1 cellular context compared by ENCODE assay signal in genomic region chr20:3628502-3629314, GRCh38.
TF ChIP-seq lines count a peak whose summit lies in the region.

No MANE protein-coding gene starts in this region.

TF ChIP-seq in HepG2, 621 proteins besides CTCF, POLR2A, EP300 and RAD21 (continued from another document and continues in another):
- TF ChIP-seq ZBED4 (CRISPR knock-in tag; IDR thresholded peaks at IDR 0.05; ENCODE audit: borderline replicate concordance) = peak; percentile 37; the same call in 1 of the 2 replicates
- peak; percentile 72; the same call in 1 of the 2 replicates for TF ChIP-seq RCOR2 (CRISPR knock-in tag; IDR thresholded peaks at IDR 0.05)
- TF ChIP-seq GABPA (IDR thresholded peaks at IDR 0.05; ENCODE audit: low read depth, low read length) = no peak
- TF ChIP-seq GABPA (CRISPR knock-in tag; IDR thresholded peaks at IDR 0.05; ENCODE audit: low read depth) = peak; percentile 57; the same call in 1 of the 2 replicates
- TF ChIP-seq RXRA (CRISPR knock-in tag; IDR thresholded peaks at IDR 0.05) = peak; percentile 94
- TF ChIP-seq ZBTB49 (CRISPR knock-in tag; IDR thresholded peaks at IDR 0.05; ENCODE audit: borderline replicate concordance) = no peak
- no peak for TF ChIP-seq THYN1 (CRISPR knock-in tag; IDR thresholded peaks at IDR 0.05; ENCODE audit: borderline replicate concordance, low read depth)
- no peak for TF ChIP-seq HOXA9 (CRISPR knock-in tag; IDR thresholded peaks at IDR 0.05; ENCODE audit: borderline replicate concordance)
- TF ChIP-seq ZHX2 (IDR thresholded peaks at IDR 0.05; ENCODE audit: low read depth) = peak; percentile 65; the same call in 1 of the 2 replicates
- no peak for TF ChIP-seq ZHX2 (CRISPR knock-in tag; IDR thresholded peaks at IDR 0.05; ENCODE audit: borderline replicate concordance)
- TF ChIP-seq ZC3H13 (CRISPR knock-in tag; IDR thresholded peaks at IDR 0.05) = 0 out of 2 replicates have a peak, but pooled peaks have one; percentile 74
- peak; percentile 49 for TF ChIP-seq NFYB (CRISPR knock-in tag; IDR thresholded peaks at IDR 0.05)
- TF ChIP-seq ZNF281 (CRISPR knock-in tag; IDR thresholded peaks at IDR 0.05; ENCODE audit: borderline replicate concordance) = peak; percentile 15; the same call in 1 of the 2 replicates
- TF ChIP-seq FOXC1 (CRISPR knock-in tag; IDR thresholded peaks at IDR 0.05; ENCODE audit: borderline replicate concordance) = peak; percentile 96
- TF ChIP-seq ZNF747 (CRISPR knock-in tag; IDR thresholded peaks at IDR 0.05; ENCODE audit: borderline replicate concordance) = peak; percentile 68; the same call in 1 of the 2 replicates
- peak; percentile 67; the same call in 1 of the 2 replicates for TF ChIP-seq ZSCAN12 (CRISPR knock-in tag; IDR thresholded peaks at IDR 0.05)
- peak; percentile 94 for TF ChIP-seq HNF4A (CRISPR knock-in tag; IDR thresholded peaks at IDR 0.05)
- TF ChIP-seq ZNF768 (CRISPR knock-in tag; IDR thresholded peaks at IDR 0.05) = no peak
- TF ChIP-seq NCOA1 (CRISPR knock-in tag; IDR thresholded peaks at IDR 0.05) = 0 out of 2 replicates have a peak, but pooled peaks have one; percentile 59
- TF ChIP-seq SIX4 (CRISPR knock-in tag; IDR thresholded peaks at IDR 0.05) = 0 out of 2 replicates have a peak, but pooled peaks have one; percentile 36
- TF ChIP-seq ZNF598 (CRISPR knock-in tag; IDR thresholded peaks at IDR 0.05; ENCODE audit: borderline replicate concordance) = peak; percentile 76; the same call in 1 of the 2 replicates
- TF ChIP-seq NKX3-1 (CRISPR knock-in tag; IDR thresholded peaks at IDR 0.05) = 0 out of 2 replicates have a peak, but pooled peaks have one; percentile 31
- 0 out of 2 replicates have a peak, but pooled peaks have one; percentile 49 for TF ChIP-seq IRX3 (CRISPR knock-in tag; IDR thresholded peaks at IDR 0.05; ENCODE audit: borderline replicate concordance, low read depth)
- TF ChIP-seq AHDC1 (CRISPR knock-in tag; IDR thresholded peaks at IDR 0.05; ENCODE audit: borderline replicate concordance) = peak; percentile 93
- no peak for TF ChIP-seq KAT2B (IDR thresholded peaks at IDR 0.05; ENCODE audit: borderline replicate concordance, low read depth, low read length)
- peak; percentile 91 for TF ChIP-seq ZNF710 (CRISPR knock-in tag; IDR thresholded peaks at IDR 0.05; ENCODE audit: borderline replicate concordance)
- TF ChIP-seq TOE1 (CRISPR knock-in tag; IDR thresholded peaks at IDR 0.05) = peak; percentile 55; the same call in 1 of the 2 replicates
- no peak for TF ChIP-seq TCF12 (IDR thresholded peaks at IDR 0.05)
- TF ChIP-seq TCF12 (CRISPR knock-in tag; IDR thresholded peaks at IDR 0.05) = peak; percentile 75; the same call in 1 of the 2 replicates
- TF ChIP-seq ZNF333 (CRISPR knock-in tag; IDR thresholded peaks at IDR 0.05; ENCODE audit: borderline replicate concordance) = 0 out of 2 replicates have a peak, but pooled peaks have one; percentile 69
- TF ChIP-seq TBL1XR1 (IDR thresholded peaks at IDR 0.05; ENCODE audit: borderline replicate concordance, low read length, partially characterized antibody) = peak; percentile 90
- TF ChIP-seq ZNF431 (CRISPR knock-in tag; IDR thresholded peaks at IDR 0.05; ENCODE audit: borderline replicate concordance, low read depth) = peak; percentile 62; the same call in 1 of the 2 replicates
- no peak for TF ChIP-seq CHD2 (IDR thresholded peaks at IDR 0.05; ENCODE audit: low read depth, low read length)
- peak; percentile 79; the same call in 1 of the 2 replicates for TF ChIP-seq HOXD1 (CRISPR knock-in tag; IDR thresholded peaks at IDR 0.05)
- no peak for TF ChIP-seq KLF13 (CRISPR knock-in tag; IDR thresholded peaks at IDR 0.05)
